Comparison of ENCODE assay signal across 24 cellular contexts in genomic region chr4:177322156-177322685, GRCh38. TPM values are rescaled to one million over a fixed set of nuclear protein-coding genes. Genes with fewer than 3 reads are reported as not detected.
A peak's percentile ranks its signal among the peaks of the same experiment; 100 is the strongest.
DNase-seq lines count a peak whose midpoint lies in the region; ATAC-seq and TF ChIP-seq lines count a peak whose summit lies in the region.
"Had no signal": no experiment of that assay in that cellular context is flagged by ENCODE, and none has a peak within 500 bp of the region (broad histone marks: within the 10 kb centered on the region; RNA-seq: fewer than 3 reads in every experiment).

No MANE protein-coding gene starts in this region.

- no peaks in the 10 kb centered on the region for H3K36me3 Mint-ChIP-seq in MCF 10A (ENCODE audit: insufficient read depth, unreplicated experiment)
- H3K36me3 Mint-ChIP-seq: CD8-positive, alpha-beta T cell had no signal

- no peaks in the 10 kb centered on the region for H3K9me3 Mint-ChIP-seq in MCF 10A (ENCODE audit: unreplicated experiment)
- H3K9me3 Mint-ChIP-seq: CD8-positive, alpha-beta T cell; central memory CD8-positive, alpha-beta T cell; effector memory CD8-positive, alpha-beta T cell had no signal

- peak overlapping the region; percentile 60 for H3K4me3 Mint-ChIP-seq in MCF 10A (ENCODE audit: unreplicated experiment)
- H3K4me3 Mint-ChIP-seq: CD8-positive, alpha-beta T cell; central memory CD8-positive, alpha-beta T cell had no signal

- H3K4me1 ChIP-seq in breast epithelium, result no peaks in the 10 kb centered on the region
- H3K4me1 ChIP-seq: gastrocnemius medialis, left ventricle myocardium inferior, right atrium auricular region, transverse colon had no signal

- no peaks in the 10 kb centered on the region for H3K9me3 ChIP-seq in breast epithelium
- H3K9me3 ChIP-seq: gastrocnemius medialis, left ventricle myocardium inferior, right atrium auricular region, transverse colon had no signal

- H3K27me3 Mint-ChIP-seq in MCF 10A (ENCODE audit: insufficient read depth, unreplicated experiment), result no peaks in the 10 kb centered on the region
- H3K27me3 Mint-ChIP-seq: central memory CD8-positive, alpha-beta T cell; effector memory CD8-positive, alpha-beta T cell had no signal

- TF ChIP-seq CTCF in MCF 10A (IDR thresholded peaks at IDR 0.05; ENCODE audit: unreplicated experiment) (no peak), breast epithelium (IDR thresholded peaks at IDR 0.05) (no peak), fibroblast of villous mesenchyme (IDR thresholded peaks at IDR 0.05; ENCODE audit: insufficient read depth, low read depth, low read length) (no peak)

- no peak for TF ChIP-seq POLR2A in breast epithelium (IDR thresholded peaks at IDR 0.05)

- H3K27me3 ChIP-seq in breast epithelium, result no peaks in the 10 kb centered on the region
- H3K27me3 ChIP-seq: gastrocnemius medialis, right atrium auricular region, transverse colon had no signal

- POLR2A ChIA-PET in MCF 10A (lab: Yijun Ruan, JAX), result interaction anchor here (0.6 to 3.8 kb wide), 12 partner anchors 8 to 1480 kb away, joined by 3 to 67 read pairs (median 3); partner anchors contain the start of gene NEIL3

- H3K4me3 ChIP-seq in breast epithelium, result no peak overlapping the region
- peak overlapping the region; percentile 9 for H3K4me3 ChIP-seq in fibroblast of villous mesenchyme (ENCODE audit: low read depth, low read length)
- H3K4me3 ChIP-seq: gastrocnemius medialis, left ventricle myocardium inferior, right atrium auricular region, transverse colon had no signal

- peaks cover 44% of the 10 kb centered on the region for H3K4me1 Mint-ChIP-seq in MCF 10A (ENCODE audit: insufficient read depth, unreplicated experiment)

- peak overlapping the region; percentile 92 for H3K27ac Mint-ChIP-seq in MCF 10A (ENCODE audit: low read depth, unreplicated experiment)
- H3K27ac Mint-ChIP-seq: CD8-positive, alpha-beta T cell; effector memory CD8-positive, alpha-beta T cell had no signal

- intact Hi-C loops in MCF 10A (cut with micrococcal nuclease) (no loop called here), breast epithelium (cut with DNase I; ENCODE audit: low total_unique reads) (no loop called here)

- DNase-seq in MCF 10A (ENCODE audit: unreplicated experiment) (no peak), breast epithelium (ENCODE audit: low spot score in 2 of 2) (no peak), amniotic epithelial cell (ENCODE audit: low read depth) (peak; percentile 45), fibroblast of villous mesenchyme (ENCODE audit: low read depth) (peak; percentile 49), globus pallidus (ENCODE audit: low spot score) (no peak), NCI-H524 (lab: John Stamatoyannopoulos, UW) (no peak), NCI-H2227 treated with DMSO at 0.1 percent for 48 hours (lab: John Stamatoyannopoulos, UW) (no peak)
- DNase-seq: activated CD4-positive, CD25-positive, alpha-beta regulatory T cell treated with anti-CD3 and anti-CD28 coated beads, Interleukin-2, amount 50 U/mL, for 72 hours; activated effector memory CD4-positive, alpha-beta T cell treated with anti-CD3 and anti-CD28 coated beads, Interleukin-2, amount 50 U/mL, for 16 hours; amniotic stem cell; CD8-positive, alpha-beta T cell; effector memory CD8-positive, alpha-beta T cell; gastrocnemius medialis; left ventricle myocardium inferior; NCI-H2029 treated with DMSO at 0.1 percent for 48 hours; NCI-H510A; nucleus accumbens; SHP77; stimulated activated naive CD8-positive, alpha-beta T cell treated with anti-CD3 and anti-CD28 coated beads, Interleukin-15, Interleukin-2, amounts not matched to agents 100 U/mL and 50 U/mL, for 24 hours; T-helper 9 cell; transverse colon had no signal

- CTCF ChIA-PET in MCF 10A (lab: Yijun Ruan, JAX), result interaction anchor here (0.7 to 2.0 kb wide), 5 partner anchors 10 to 679 kb away, joined by 3 to 9 read pairs (median 4); no protein-coding TSS in a partner anchor

- H3K27ac ChIP-seq in breast epithelium, result no peak overlapping the region
- H3K27ac ChIP-seq: gastrocnemius medialis, left ventricle myocardium inferior, right atrium auricular region, transverse colon had no signal

- ATAC-seq in GM18861 (IDR thresholded peaks at IDR 0.05; ENCODE audit: unreplicated experiment), result no peak
- ATAC-seq: CD8-positive, alpha-beta T cell; effector memory CD8-positive, alpha-beta T cell; gastrocnemius medialis; stimulated activated naive CD8-positive, alpha-beta T cell treated with anti-CD3 and anti-CD28 coated beads, Interleukin-15, Interleukin-2, amounts not matched to agents 100 U/mL and 50 U/mL, for 24 hours had no signal

- BruUV-seq in MCF 10A (replicated peaks; lab: Mats Ljungman, UMichigan), result no TSS peak

- H3K36me3 ChIP-seq in breast epithelium, result no peaks in the 10 kb centered on the region
- H3K36me3 ChIP-seq: gastrocnemius medialis, left ventricle myocardium inferior, right atrium auricular region, transverse colon had no signal

RNA-seq across cellular contexts. Expression of gene NEIL3, which starts 12.5 kb away (rescaled TPM):
- total RNA-seq in MCF 10A (2022) (3.4 and 5.8 TPM in 2 replicates), breast epithelium (under 1 TPM in 1 of 3 donors, not detected in 2; 0.32 TPM), fibroblast of villous mesenchyme (8.1 and 28.1 TPM in 2 replicates)
- total RNA-seq: gastrocnemius medialis had no signal

Comparison
In these comparisons a context has a peak if more than half of its experiments do, and no peak if none do; other contexts are left out.
1. DNase-seq: peak in amniotic epithelial cell (single experiment) and fibroblast of villous mesenchyme (single experiment); none in MCF 10A (single experiment), breast epithelium (0 of 2), globus pallidus (single experiment), NCI-H524 (0 of 2) and NCI-H2227 treated with DMSO at 0.1 percent for 48 hours (single experiment).